Comparison of ENCODE assay signal across 20 cellular contexts in genomic region chr12:116054280-116054679, GRCh38.
DNase-seq lines count a peak whose midpoint lies in the region; ATAC-seq and TF ChIP-seq lines count a peak whose summit lies in the region.
"Had no signal": no experiment of that assay in that cellular context is flagged by ENCODE, and none has a peak within 500 bp of the region (broad histone marks: within the 10 kb centered on the region; RNA-seq: fewer than 3 reads in every experiment).

No MANE protein-coding gene starts in this region.

- H4K20me1 ChIP-seq in SK-N-SH (ENCODE audit: insufficient read depth), result peaks cover 98% of the 10 kb centered on the region

- TF ChIP-seq CTCF in SK-N-SH (IDR thresholded peaks at IDR 0.05) (no peak), breast epithelium (IDR thresholded peaks at IDR 0.05) (no peak), thyroid gland (IDR thresholded peaks at IDR 0.05) (no peak)

- no peak for TF ChIP-seq EP300 in SK-N-SH (IDR thresholded peaks at IDR 0.05; ENCODE audit: borderline replicate concordance in 1 of 2, low read depth in 1 of 2, low read length in 1 of 2)

- H3K4me1 ChIP-seq in SK-N-SH (ENCODE audit: control insufficient read depth in 1 of 2, insufficient read depth in 2 of 2, low read depth in 1 of 2, low read length in 1 of 2), result peaks cover 0 to 25% of the 10 kb centered on the region in 2 experiments; a peak in 2 of 4 replicates
- H3K4me1 ChIP-seq in breast epithelium, result peaks cover 5 to 12% of the 10 kb centered on the region in 2 donors
- H3K4me1 ChIP-seq in mesodermal cell (ENCODE audit: control insufficient read depth, insufficient read depth, low read length, poor library complexity, severe bottlenecking), result peaks cover 5% of the 10 kb centered on the region
- peaks cover 54 to 61% of the 10 kb centered on the region in 2 donors for H3K4me1 ChIP-seq in thyroid gland
- H3K4me1 ChIP-seq: neural progenitor cell had no signal

- H2AFZ ChIP-seq in SK-N-SH (ENCODE audit: low read depth), result no peak overlapping the region
- H2AFZ ChIP-seq: neural progenitor cell had no signal

- intact Hi-C loops in breast epithelium (cut with DNase I; ENCODE audit: low total_unique reads), result no loop called here
- intact Hi-C loops in thyroid gland (cut with DNase I), result no loop called here

- H3K79me2 ChIP-seq in SK-N-SH (ENCODE audit: insufficient read depth), result peaks cover 99% of the 10 kb centered on the region

- DNase-seq in SK-N-SH (no peak), breast epithelium (ENCODE audit: low spot score in 2 of 2) (no peak), thyroid gland (no peak), HK-2 (ENCODE audit: unreplicated experiment) (no peak), cerebellar cortex (ENCODE audit: low spot score) (no peak)
- no peak for DNase-seq in activated effector memory CD4-positive, alpha-beta T cell treated with Interleukin-2 at 50 U/mL for 16 hours
- DNase-seq: activated CD4-positive, alpha-beta T cell treated with anti-CD3 and anti-CD28 coated beads for 4 hours; activated CD8-positive, alpha-beta memory T cell treated with anti-CD3 and anti-CD28 coated beads, Interleukin-2, amount 10 ng/mL, durations not matched to agents 7 days and 5 days; islet precursor cell; mesendoderm; NCI-H1417; NCI-H526; stimulated activated CD4-positive, alpha-beta T cell treated with anti-CD3 and anti-CD28 coated beads, Interleukin-4, amount 100 ng/mL, for 24 hours; stomach; upper lobe of right lung had no signal

- H3F3A ChIP-seq in SK-N-SH (replicated peaks; ENCODE audit: insufficient read depth), result peaks cover 11% of the 10 kb centered on the region

- H3K36me3 ChIP-seq in SK-N-SH (replicated peaks in 1 of 2; ENCODE audit: control insufficient read depth in 1 of 2, insufficient read depth in 2 of 2, low read length in 1 of 2) (peaks cover 0 to 9% of the 10 kb centered on the region in 2 experiments), breast epithelium (no peaks in the 10 kb centered on the region), mesodermal cell (ENCODE audit: control insufficient read depth, insufficient read depth, low read length) (no peaks in the 10 kb centered on the region), thyroid gland (no peaks in the 10 kb centered on the region)
- H3K36me3 ChIP-seq: brain microvascular endothelial cell, neural progenitor cell, stomach, upper lobe of right lung had no signal

- TF ChIP-seq POLR2A in breast epithelium (IDR thresholded peaks at IDR 0.05) (no peak), thyroid gland (IDR thresholded peaks at IDR 0.05) (no peak)

- no peak for ATAC-seq in SK-N-SH treated with all-trans-retinoic acid at 6 μM for 48 hours
- ATAC-seq: activated CD8-positive, alpha-beta memory T cell treated with anti-CD3 and anti-CD28 coated beads, Interleukin-2, amount 10 ng/mL, durations not matched to agents 7 days and 5 days had no signal

- H3K27me3 ChIP-seq in SK-N-SH (ENCODE audit: insufficient read depth) (no peaks in the 10 kb centered on the region), breast epithelium (no peaks in the 10 kb centered on the region), thyroid gland (no peaks in the 10 kb centered on the region)
- H3K27me3 ChIP-seq: brain microvascular endothelial cell, neural progenitor cell, stomach, upper lobe of right lung had no signal

- POLR2A ChIA-PET in SK-N-SH (lab: Yijun Ruan, JAX), result no interaction called here

- H3K9me3 ChIP-seq in SK-N-SH, result no peaks in the 10 kb centered on the region
- H3K9me3 ChIP-seq in breast epithelium, result no peaks in the 10 kb centered on the region
- H3K9me3 ChIP-seq in mesodermal cell (ENCODE audit: control insufficient read depth, low read length), result no peaks in the 10 kb centered on the region
- no peaks in the 10 kb centered on the region for H3K9me3 ChIP-seq in thyroid gland
- H3K9me3 ChIP-seq: stomach, upper lobe of right lung had no signal

- CTCF ChIA-PET in SK-N-SH (lab: Yijun Ruan, JAX), result interaction anchor here (1.8 kb wide), 1 partner anchor 182 kb away, joined by 5 read pairs; no protein-coding TSS in a partner anchor

- H3K27ac ChIP-seq in SK-N-SH (ENCODE audit: low read depth in 2 of 2, low read length in 1 of 2), result 0 out of 4 replicates have a peak overlapping the region, but pooled peaks of 1 of the 2 experiments have one; percentile 5
- peak overlapping the region; percentile 74 to 77 for H3K27ac ChIP-seq in breast epithelium
- H3K27ac ChIP-seq in mesodermal cell (ENCODE audit: low read depth, low read length, severe bottlenecking), result peak overlapping the region; percentile 1
- peak overlapping the region; percentile 4 to 69 (median 40) for H3K27ac ChIP-seq in thyroid gland
- H3K27ac ChIP-seq: brain microvascular endothelial cell, neural progenitor cell, upper lobe of right lung had no signal

- H3K9me2 ChIP-seq in SK-N-SH, result no peaks in the 10 kb centered on the region

- no peak overlapping the region for H3K9ac ChIP-seq in SK-N-SH
- H3K9ac ChIP-seq: neural progenitor cell had no signal

- H3K4me3 ChIP-seq in SK-N-SH (ENCODE audit: low read depth in 2 of 2, low read length in 1 of 2) (no peak overlapping the region), breast epithelium (no peak overlapping the region), mesodermal cell (ENCODE audit: extremely low read depth, insufficient read depth, low read length, poor library complexity, severe bottlenecking) (no peak overlapping the region), thyroid gland (replicated peaks in 1 of 3) (no peak overlapping the region)
- H3K4me3 ChIP-seq: neural progenitor cell, smooth muscle cell, stomach, upper lobe of right lung had no signal

- 0 out of 2 replicates have a peak overlapping the region, but pooled peaks have one; percentile 5 for H3K4me2 ChIP-seq in SK-N-SH
- H3K4me2 ChIP-seq: neural progenitor cell, smooth muscle cell had no signal

- 91% methylated on average over 2 of the region's 2 CpGs for WGBS in SK-N-SH (ENCODE audit: low lambda C conversion rate)
- 100% methylated on average over 1 of the region's 2 CpGs; no CpG with 5 or more reads in 1 of the 2 experiments for WGBS in mesodermal cell (ENCODE audit: insufficient coverage in 2 of 2), 2 experiments
- 49 to 53% methylated on average over 2 of the region's 2 CpGs for WGBS in thyroid gland, 2 donors

- TF ChIP-seq RAD21 in SK-N-SH (IDR thresholded peaks at IDR 0.05; ENCODE audit: low read length), result no peak

TF ChIP-seq in SK-N-SH, 30 proteins besides CTCF, POLR2A, EP300 and RAD21 (continues in another document):
- TF ChIP-seq EZH2phosphoT487 (IDR thresholded peaks at IDR 0.05; ENCODE audit: borderline replicate concordance, low read depth) (no peak), TEAD4 (IDR thresholded peaks at IDR 0.05; ENCODE audit: borderline replicate concordance, insufficient read depth) (no peak), ZBTB33 (IDR thresholded peaks at IDR 0.05; ENCODE audit: borderline replicate concordance, low read depth) (no peak), NFIC (IDR thresholded peaks at IDR 0.05; ENCODE audit: borderline replicate concordance) (no peak), MXI1 (IDR thresholded peaks at IDR 0.05; ENCODE audit: low read depth, low read length) (no peak)

TF ChIP-seq in SK-N-SH treated with all-trans-retinoic acid at 6 μM for 48 hours, 23 proteins besides CTCF, POLR2A, EP300 and RAD21:
- no peak for TF ChIP-seq ESRRG (CRISPR knock-in tag; IDR thresholded peaks at IDR 0.05)
- no peak for TF ChIP-seq TSHZ2 (CRISPR knock-in tag; IDR thresholded peaks at IDR 0.05)
- no peak for TF ChIP-seq ZFP30 (CRISPR knock-in tag; IDR thresholded peaks at IDR 0.05)
- no peak for TF ChIP-seq ARNTL (CRISPR knock-in tag; IDR thresholded peaks at IDR 0.05; ENCODE audit: borderline replicate concordance, low read depth)
